1 cellular context compared by ENCODE assay signal in genomic region chr10:85888004-85888403, GRCh38.
TF ChIP-seq lines count a peak whose summit lies in the region.

No MANE protein-coding gene starts in this region.

TF ChIP-seq in HepG2, 621 proteins besides CTCF, POLR2A, EP300 and RAD21 (continued from another document and continues in another):
- no peak for TF ChIP-seq TRIM22 (IDR thresholded peaks at IDR 0.05)
- TF ChIP-seq YY1 (IDR thresholded peaks at IDR 0.05; ENCODE audit: insufficient read depth, insufficient replicate concordance, low read depth, low read length), result no peak
- no peak for TF ChIP-seq HMGXB4 (CRISPR knock-in tag; IDR thresholded peaks at IDR 0.05; ENCODE audit: borderline replicate concordance in 1 of 2, low read depth in 1 of 2)
- TF ChIP-seq KDM6A (CRISPR knock-in tag; IDR thresholded peaks at IDR 0.05; ENCODE audit: low read depth), result no peak
- no peak for TF ChIP-seq TFE3 (CRISPR knock-in tag; IDR thresholded peaks at IDR 0.05)
- TF ChIP-seq ZNF335 (CRISPR knock-in tag; IDR thresholded peaks at IDR 0.05), result no peak
- TF ChIP-seq ESRRA (CRISPR knock-in tag; IDR thresholded peaks at IDR 0.05; ENCODE audit: low read depth), result no peak
- no peak for TF ChIP-seq IRX3 (CRISPR knock-in tag; IDR thresholded peaks at IDR 0.05; ENCODE audit: borderline replicate concordance, low read depth)
- TF ChIP-seq FOXJ3 (CRISPR knock-in tag; IDR thresholded peaks at IDR 0.05; ENCODE audit: borderline replicate concordance), result no peak
- no peak for TF ChIP-seq ZNF563 (CRISPR knock-in tag; IDR thresholded peaks at IDR 0.05)
- no peak for TF ChIP-seq ZBED4 (CRISPR knock-in tag; IDR thresholded peaks at IDR 0.05; ENCODE audit: borderline replicate concordance)
- peak in 1 of 2 experiments; percentile 32; a peak in 1 of 4 replicates for TF ChIP-seq KLF16 (CRISPR knock-in tag; IDR thresholded peaks at IDR 0.05)
- TF ChIP-seq ZNF362 (CRISPR knock-in tag; IDR thresholded peaks at IDR 0.05; ENCODE audit: borderline replicate concordance), result no peak
- no peak for TF ChIP-seq CBX5 (CRISPR knock-in tag; IDR thresholded peaks at IDR 0.05; ENCODE audit: borderline replicate concordance)
- TF ChIP-seq ZNF577 (CRISPR knock-in tag; IDR thresholded peaks at IDR 0.05; ENCODE audit: borderline replicate concordance, low read depth), result no peak
- no peak for TF ChIP-seq DR1 (CRISPR knock-in tag; IDR thresholded peaks at IDR 0.05)
- no peak for TF ChIP-seq UBTF (CRISPR knock-in tag; IDR thresholded peaks at IDR 0.05)
- TF ChIP-seq ZNF891 (CRISPR knock-in tag; IDR thresholded peaks at IDR 0.05), result no peak
- TF ChIP-seq HNRNPH1 (optimal IDR thresholded peaks at IDR 0.05; ENCODE audit: low read depth, low read length), result no peak
- no peak for TF ChIP-seq ZBTB38 (CRISPR knock-in tag; IDR thresholded peaks at IDR 0.05)
- no peak for TF ChIP-seq ZMAT3 (CRISPR knock-in tag; conservative IDR thresholded peaks at IDR 0.05)
- no peak for TF ChIP-seq TOPORS (CRISPR knock-in tag; IDR thresholded peaks at IDR 0.05)
- no peak for TF ChIP-seq ZNF691 (CRISPR knock-in tag; IDR thresholded peaks at IDR 0.05; ENCODE audit: borderline replicate concordance, low read depth)
- no peak for TF ChIP-seq TAF15 (IDR thresholded peaks at IDR 0.05; ENCODE audit: low read depth, low read length, poor library complexity, severe bottlenecking)
- no peak for TF ChIP-seq GLI4 (CRISPR knock-in tag; IDR thresholded peaks at IDR 0.05; ENCODE audit: borderline replicate concordance)
- TF ChIP-seq MTA1 (CRISPR knock-in tag; IDR thresholded peaks at IDR 0.05; ENCODE audit: borderline replicate concordance), result no peak
- TF ChIP-seq ZHX2 (IDR thresholded peaks at IDR 0.05; ENCODE audit: low read depth), result no peak
- no peak for TF ChIP-seq ZHX2 (CRISPR knock-in tag; IDR thresholded peaks at IDR 0.05; ENCODE audit: borderline replicate concordance)
- TF ChIP-seq ZNF788 (CRISPR knock-in tag; IDR thresholded peaks at IDR 0.05; ENCODE audit: borderline replicate concordance), result no peak
- TF ChIP-seq ZNF720 (CRISPR knock-in tag; IDR thresholded peaks at IDR 0.05), result no peak
- no peak for TF ChIP-seq ZNF766 (CRISPR knock-in tag; IDR thresholded peaks at IDR 0.05; ENCODE audit: borderline replicate concordance)
- TF ChIP-seq ZNF234 (CRISPR knock-in tag; conservative IDR thresholded peaks at IDR 0.05), result no peak
- TF ChIP-seq ZNF784 (CRISPR knock-in tag; IDR thresholded peaks at IDR 0.05; ENCODE audit: borderline replicate concordance), result no peak
- no peak for TF ChIP-seq SSRP1 (CRISPR knock-in tag; IDR thresholded peaks at IDR 0.05)
- no peak for TF ChIP-seq SMAD3 (CRISPR knock-in tag; IDR thresholded peaks at IDR 0.05)
- no peak for TF ChIP-seq HNRNPLL (IDR thresholded peaks at IDR 0.05; ENCODE audit: low read depth, low read length, poor library complexity, severe bottlenecking)
- TF ChIP-seq SPEN (CRISPR knock-in tag; IDR thresholded peaks at IDR 0.05; ENCODE audit: low read depth), result no peak
- TF ChIP-seq ZNF773 (CRISPR knock-in tag; IDR thresholded peaks at IDR 0.05; ENCODE audit: borderline replicate concordance), result no peak
- no peak for TF ChIP-seq ZNF274 (CRISPR knock-in tag; IDR thresholded peaks at IDR 0.05)
- TF ChIP-seq BCL3 (CRISPR knock-in tag; IDR thresholded peaks at IDR 0.05), result no peak
- TF ChIP-seq ZSCAN12 (CRISPR knock-in tag; IDR thresholded peaks at IDR 0.05), result no peak
- TF ChIP-seq ZNF446 (CRISPR knock-in tag; IDR thresholded peaks at IDR 0.05), result no peak
- TF ChIP-seq SATB2 (CRISPR knock-in tag; IDR thresholded peaks at IDR 0.05), result no peak
